20 cellular contexts compared by ENCODE assay signal in genomic region chr3:18717588-18717987, GRCh38.
A peak's percentile ranks its signal among the peaks of the same experiment; 100 is the strongest.
DNase-seq lines count a peak whose midpoint lies in the region; ATAC-seq and TF ChIP-seq lines count a peak whose summit lies in the region.
"Had no signal": no experiment of that assay in that cellular context is flagged by ENCODE, and none has a peak within 500 bp of the region (broad histone marks: within the 10 kb centered on the region; RNA-seq: fewer than 3 reads in every experiment).

No MANE protein-coding gene starts in this region.

- H3K9me3 ChIP-seq in heart left ventricle (no peaks in the 10 kb centered on the region), GM23248 (ENCODE audit: low read depth) (peaks cover 4% of the 10 kb centered on the region), right lobe of liver (no peaks in the 10 kb centered on the region)
- H3K9me3 ChIP-seq: stomach, upper lobe of right lung had no signal

- CTCF ChIA-PET in activated CD8-positive, alpha-beta memory T cell treated with anti-CD3 and anti-CD28 coated beads, Interleukin-2, amount 10 ng/mL, durations not matched to agents 7 days and 5 days (lab: Charles Lee): interaction anchor here (1.0 to 4.3 kb wide), 8 partner anchors 8 to 273 kb away, joined by 3 to 56 read pairs (median 4); no protein-coding TSS in a partner anchor

- ATAC-seq in activated CD8-positive, alpha-beta memory T cell treated with anti-CD3 and anti-CD28 coated beads, Interleukin-2, amount 10 ng/mL, durations not matched to agents 7 days and 5 days: peak; percentile 31
- ATAC-seq in GM19351 (IDR thresholded peaks at IDR 0.05; ENCODE audit: unreplicated experiment): peak; percentile 61
- peak; percentile 59 for ATAC-seq in stimulated activated memory B cell treated with anti-CD40 and anti-IgM and Interleukin-4, amounts not matched to agents 10 μg/mL and 1 μg/mL and 100 μg/mL, for 72 hours
- no peak for ATAC-seq in heart left ventricle
- ATAC-seq in right lobe of liver: no peak
- ATAC-seq: upper lobe of right lung had no signal

- H3K9ac ChIP-seq in GM23248: no peak overlapping the region
- H3K9ac ChIP-seq: neural progenitor cell had no signal

- WGBS in heart left ventricle, 4 donors: 81 to 86% (median 85%) methylated on average over 2 of the region's 2 CpGs
- WGBS in GM23248 (ENCODE audit: low coverage in 1 of 2, low lambda C conversion rate in 2 of 2, missing lambda C conversion rate in 2 of 2), 2 experiments: 29 to 30% methylated on average over 2 of the region's 2 CpGs
- WGBS in right lobe of liver (ENCODE audit: insufficient coverage, low coverage, low lambda C conversion rate, missing lambda C conversion rate): 39% methylated on average over 2 of the region's 2 CpGs

- no peak overlapping the region for H3K27ac ChIP-seq in heart left ventricle
- no peak overlapping the region for H3K27ac ChIP-seq in GM23248
- no peak overlapping the region for H3K27ac ChIP-seq in right lobe of liver
- H3K27ac ChIP-seq: hepatocyte, neural progenitor cell, stomach, upper lobe of right lung had no signal

- no peaks in the 10 kb centered on the region for H3K9me2 ChIP-seq in GM23248 (ENCODE audit: insufficient read depth)

- peaks cover 74% of the 10 kb centered on the region for H3K4me1 Mint-ChIP-seq in activated CD8-positive, alpha-beta memory T cell treated with anti-CD3 and anti-CD28 coated beads, Interleukin-2, amount 10 ng/mL, durations not matched to agents 7 days and 5 days
- H3K4me1 Mint-ChIP-seq in activated T-helper 2 cell treated with anti-CD3 and anti-CD28 coated beads, Interferon-gamma antibody, Interleukin-2, Interleukin-4, amounts not matched to agents 10 μg/mL and 5 μg/mL and 100 μg/mL, durations not matched to agents 14 hours and 24 hours and 36 hours (ENCODE audit: low read depth): peaks cover 67% of the 10 kb centered on the region
- peaks cover 12% of the 10 kb centered on the region for H3K4me1 Mint-ChIP-seq in stimulated activated memory B cell treated with anti-CD40 and anti-IgM and Interleukin-4, amounts not matched to agents 10 μg/mL and 1 μg/mL and 100 μg/mL, for 72 hours
- H3K4me1 Mint-ChIP-seq: neural progenitor cell had no signal

- H3K9me3 Mint-ChIP-seq in activated CD8-positive, alpha-beta memory T cell treated with anti-CD3 and anti-CD28 coated beads, Interleukin-2, amount 10 ng/mL, durations not matched to agents 7 days and 5 days (ENCODE audit: low read depth): peaks cover 4% of the 10 kb centered on the region
- peaks cover 22% of the 10 kb centered on the region for H3K9me3 Mint-ChIP-seq in activated T-helper 2 cell treated with anti-CD3 and anti-CD28 coated beads, Interferon-gamma antibody, Interleukin-2, Interleukin-4, amounts not matched to agents 10 μg/mL and 5 μg/mL and 100 μg/mL, durations not matched to agents 14 hours and 24 hours and 36 hours
- peaks cover 2% of the 10 kb centered on the region for H3K9me3 Mint-ChIP-seq in stimulated activated memory B cell treated with anti-CD40 and anti-IgM and Interleukin-4, amounts not matched to agents 10 μg/mL and 1 μg/mL and 100 μg/mL, for 72 hours
- H3K9me3 Mint-ChIP-seq: neural progenitor cell had no signal

- peak overlapping the region; percentile 24 for H3K4me3 Mint-ChIP-seq in activated CD8-positive, alpha-beta memory T cell treated with anti-CD3 and anti-CD28 coated beads, Interleukin-2, amount 10 ng/mL, durations not matched to agents 7 days and 5 days
- peak overlapping the region; percentile 59 for H3K4me3 Mint-ChIP-seq in activated T-helper 2 cell treated with anti-CD3 and anti-CD28 coated beads, Interferon-gamma antibody, Interleukin-2, Interleukin-4, amounts not matched to agents 10 μg/mL and 5 μg/mL and 100 μg/mL, durations not matched to agents 14 hours and 24 hours and 36 hours (ENCODE audit: low read depth)
- H3K4me3 Mint-ChIP-seq in stimulated activated memory B cell treated with anti-CD40 and anti-IgM and Interleukin-4, amounts not matched to agents 10 μg/mL and 1 μg/mL and 100 μg/mL, for 72 hours: no peak overlapping the region
- H3K4me3 Mint-ChIP-seq: neural progenitor cell had no signal

- no peaks in the 10 kb centered on the region for H3K36me3 ChIP-seq in heart left ventricle
- no peaks in the 10 kb centered on the region for H3K36me3 ChIP-seq in GM23248 (ENCODE audit: low read depth)
- no peaks in the 10 kb centered on the region for H3K36me3 ChIP-seq in right lobe of liver
- H3K36me3 ChIP-seq: neural progenitor cell, stomach, upper lobe of right lung had no signal

- no peaks in the 10 kb centered on the region for H4K20me1 ChIP-seq in GM23248 (ENCODE audit: insufficient read depth)

- no peaks in the 10 kb centered on the region for H3K4me1 ChIP-seq in heart left ventricle
- no peaks in the 10 kb centered on the region for H3K4me1 ChIP-seq in GM23248 (ENCODE audit: insufficient read depth)
- no peaks in the 10 kb centered on the region for H3K4me1 ChIP-seq in right lobe of liver
- H3K4me1 ChIP-seq: neural progenitor cell, stomach had no signal

- H3K27me3 ChIP-seq in heart left ventricle: no peaks in the 10 kb centered on the region
- no peaks in the 10 kb centered on the region for H3K27me3 ChIP-seq in GM23248 (replicated peaks; ENCODE audit: insufficient read depth)
- no peaks in the 10 kb centered on the region for H3K27me3 ChIP-seq in right lobe of liver
- H3K27me3 ChIP-seq: hepatocyte, neural progenitor cell, stomach, upper lobe of right lung had no signal

- no peak for TF ChIP-seq CTCF in heart left ventricle (IDR thresholded peaks at IDR 0.05)
- no peak for TF ChIP-seq CTCF in right lobe of liver (IDR thresholded peaks at IDR 0.05)

- intact Hi-C loops in activated T-helper 2 cell treated with anti-CD3 and anti-CD28 coated beads, Interferon-gamma antibody, Interleukin-2, Interleukin-4, amounts not matched to agents 10 μg/mL and 5 μg/mL and 100 μg/mL, durations not matched to agents 14 hours and 24 hours and 36 hours (cut with micrococcal nuclease): loop anchor here (5.0 to 10.0 kb wide), 2 partner anchors 40 to 1217 kb away; partner anchors contain the start of gene EFHB
- intact Hi-C loops in heart left ventricle (cut with DNase I): no loop called here
- intact Hi-C loops in right lobe of liver (cut with DNase I): no loop called here

- no peaks in the 10 kb centered on the region for H3K79me2 ChIP-seq in GM23248 (ENCODE audit: insufficient read depth)
- H3K79me2 ChIP-seq: hepatocyte had no signal

- H3K27ac Mint-ChIP-seq in activated CD8-positive, alpha-beta memory T cell treated with anti-CD3 and anti-CD28 coated beads, Interleukin-2, amount 10 ng/mL, durations not matched to agents 7 days and 5 days: peak overlapping the region; percentile 97
- peak overlapping the region; percentile 98 for H3K27ac Mint-ChIP-seq in activated T-helper 2 cell treated with anti-CD3 and anti-CD28 coated beads, Interferon-gamma antibody, Interleukin-2, Interleukin-4, amounts not matched to agents 10 μg/mL and 5 μg/mL and 100 μg/mL, durations not matched to agents 14 hours and 24 hours and 36 hours
- peak overlapping the region; percentile 10 for H3K27ac Mint-ChIP-seq in stimulated activated memory B cell treated with anti-CD40 and anti-IgM and Interleukin-4, amounts not matched to agents 10 μg/mL and 1 μg/mL and 100 μg/mL, for 72 hours
- H3K27ac Mint-ChIP-seq: neural progenitor cell had no signal

- H3K4me3 ChIP-seq in heart left ventricle (no peak overlapping the region), GM23248 (no peak overlapping the region), right lobe of liver (no peak overlapping the region)
- H3K4me3 ChIP-seq: hepatocyte, neural progenitor cell, stomach, upper lobe of right lung had no signal

- H2AFZ ChIP-seq in GM23248: no peak overlapping the region
- H2AFZ ChIP-seq: hepatocyte, neural progenitor cell had no signal

- H3F3A ChIP-seq in GM23248 (ENCODE audit: insufficient read depth): no peaks in the 10 kb centered on the region

- no peak for TF ChIP-seq POLR2A in heart left ventricle (IDR thresholded peaks at IDR 0.05)
- TF ChIP-seq POLR2A in right lobe of liver (IDR thresholded peaks at IDR 0.05): no peak

- no peak for DNase-seq in activated CD8-positive, alpha-beta memory T cell treated with anti-CD3 and anti-CD28 coated beads, Interleukin-2, amount 10 ng/mL, durations not matched to agents 7 days and 5 days
- no peak for DNase-seq in activated CD8-positive, alpha-beta memory T cell treated with anti-CD3 and anti-CD28 coated beads, Interleukin-2, amount 50 U/mL, for 4 hours
- no peak for DNase-seq in activated T-helper 2 cell treated with anti-CD3 and anti-CD28 coated beads, Interferon-gamma antibody, Interleukin-2, Interleukin-4, amounts not matched to agents 10 μg/mL and 5 μg/mL and 100 μg/mL, durations not matched to agents 14 hours and 24 hours and 36 hours (ENCODE audit: low spot score)
- DNase-seq in heart left ventricle (no peak), GM23248 (no peak), right lobe of liver (no peak)
- DNase-seq: activated CD4-positive, CD25-positive, alpha-beta regulatory T cell; DMS79 treated with DMSO at 0.1 percent for 48 hours; KBM-7; mesenchymal stem cell; MV-4-11; NCI-H2029 treated with DMSO at 0.1 percent for 48 hours; NCI-H510A treated with DMSO at 0.1 percent for 48 hours; Right ventricle myocardium superior; stomach; upper lobe of right lung had no signal

- peaks cover 47% of the 10 kb centered on the region for H3K36me3 Mint-ChIP-seq in activated CD8-positive, alpha-beta memory T cell treated with anti-CD3 and anti-CD28 coated beads, Interleukin-2, amount 10 ng/mL, durations not matched to agents 7 days and 5 days
- H3K36me3 Mint-ChIP-seq in activated T-helper 2 cell treated with anti-CD3 and anti-CD28 coated beads, Interferon-gamma antibody, Interleukin-2, Interleukin-4, amounts not matched to agents 10 μg/mL and 5 μg/mL and 100 μg/mL, durations not matched to agents 14 hours and 24 hours and 36 hours (ENCODE audit: low read depth): peaks cover 43% of the 10 kb centered on the region
- H3K36me3 Mint-ChIP-seq in stimulated activated memory B cell treated with anti-CD40 and anti-IgM and Interleukin-4, amounts not matched to agents 10 μg/mL and 1 μg/mL and 100 μg/mL, for 72 hours: no peaks in the 10 kb centered on the region
- H3K36me3 Mint-ChIP-seq: neural progenitor cell had no signal

- no peak overlapping the region for H3K4me2 ChIP-seq in GM23248 (ENCODE audit: unreplicated experiment)
- H3K4me2 ChIP-seq: hepatocyte, neural progenitor cell had no signal

- in situ Hi-C loops in GM23248 (cut with MboI): no loop called here

- H3K27me3 Mint-ChIP-seq in activated CD8-positive, alpha-beta memory T cell treated with anti-CD3 and anti-CD28 coated beads, Interleukin-2, amount 10 ng/mL, durations not matched to agents 7 days and 5 days: no peaks in the 10 kb centered on the region
- H3K27me3 Mint-ChIP-seq in activated T-helper 2 cell treated with anti-CD3 and anti-CD28 coated beads, Interferon-gamma antibody, Interleukin-2, Interleukin-4, amounts not matched to agents 10 μg/mL and 5 μg/mL and 100 μg/mL, durations not matched to agents 14 hours and 24 hours and 36 hours (ENCODE audit: low read depth): no peaks in the 10 kb centered on the region
- no peaks in the 10 kb centered on the region for H3K27me3 Mint-ChIP-seq in stimulated activated memory B cell treated with anti-CD40 and anti-IgM and Interleukin-4, amounts not matched to agents 10 μg/mL and 1 μg/mL and 100 μg/mL, for 72 hours

Comparison
In these comparisons a context has a peak if more than half of its experiments do, and no peak if none do; other contexts are left out.
1. ATAC-seq: peak in activated CD8-positive, alpha-beta memory T cell treated with anti-CD3 and anti-CD28 coated beads, Interleukin-2, amount 10 ng/mL, durations not matched to agents 7 days and 5 days (single experiment), GM19351 (single experiment) and stimulated activated memory B cell treated with anti-CD40 and anti-IgM and Interleukin-4, amounts not matched to agents 10 μg/mL and 1 μg/mL and 100 μg/mL, for 72 hours (single experiment); none in heart left ventricle (0 of 4) and right lobe of liver (0 of 4).
2. H3K27ac Mint-ChIP-seq: peak in every context shown above with its lines; median percentile 98 in activated T-helper 2 cell treated with anti-CD3 and anti-CD28 coated beads, Interferon-gamma antibody, Interleukin-2, Interleukin-4, amounts not matched to agents 10 μg/mL and 5 μg/mL and 100 μg/mL, durations not matched to agents 14 hours and 24 hours and 36 hours; 97 in activated CD8-positive, alpha-beta memory T cell treated with anti-CD3 and anti-CD28 coated beads, Interleukin-2, amount 10 ng/mL, durations not matched to agents 7 days and 5 days; 10 in stimulated activated memory B cell treated with anti-CD40 and anti-IgM and Interleukin-4, amounts not matched to agents 10 μg/mL and 1 μg/mL and 100 μg/mL, for 72 hours.